8 cellular contexts compared by ENCODE assay signal in genomic region chr11:3341298-3341697, GRCh38. TPM values are rescaled to one million over a fixed set of nuclear protein-coding genes. Genes with fewer than 3 reads are reported as not detected.
DNase-seq lines count a peak whose midpoint lies in the region; ATAC-seq and TF ChIP-seq lines count a peak whose summit lies in the region.

No MANE protein-coding gene starts in this region.

- H3K9me3 Mint-ChIP-seq in HFFc6 = peaks cover 16% of the 10 kb centered on the region

- peaks cover 24% of the 10 kb centered on the region; the same call in 1 of the 2 replicates for H3K36me3 Mint-ChIP-seq in HFFc6 (ENCODE audit: low read depth)

- ATAC-seq in GM19467 (IDR thresholded peaks at IDR 0.05; ENCODE audit: unreplicated experiment) = no peak

- peak; percentile 61 for TF ChIP-seq CTCF in C4-2B (conservative IDR thresholded peaks at IDR 0.05)
- peak; percentile 83 for TF ChIP-seq CTCF in HFFc6 (IDR thresholded peaks at IDR 0.05)
- peak; percentile 35 for TF ChIP-seq CTCF in astrocyte of the cerebellum (IDR thresholded peaks at IDR 0.05; ENCODE audit: low read depth, low read length, missing control alignments)

- H3K4me1 Mint-ChIP-seq in HFFc6 (ENCODE audit: low read depth) = peaks cover 41% of the 10 kb centered on the region

- H3K27ac Mint-ChIP-seq in HFFc6 = peak overlapping the region; percentile 13; the same call in 1 of the 2 replicates

- no peak overlapping the region for H3K27ac ChIP-seq in C4-2B

- DNase-seq in HFFc6 (peak; percentile 27), T-helper 2 cell (peak; percentile 15 to 57 (median 41)), astrocyte of the cerebellum (ENCODE audit: low read depth) (no peak), left kidney (ENCODE audit: low read depth, low spot score) (peak; percentile 75), A172 (ENCODE audit: low spot score) (no peak)
- DNase-seq in stimulated activated CD4-positive, alpha-beta T cell treated with anti-CD3 and anti-CD28 coated beads, TNF-alpha, amount 100 ng/mL, for 1 hour (ENCODE audit: low read depth in 3 of 3, low spot score in 1 of 3) = peak; percentile 9 to 62 (median 16)

- in situ Hi-C loops in astrocyte of the cerebellum (cut with HindIII; ENCODE audit: low sequenced_read_pairs) = no loop called here

- no peak overlapping the region for H3K4me3 Mint-ChIP-seq in HFFc6

- H3K27me3 Mint-ChIP-seq in HFFc6 (ENCODE audit: insufficient read depth) = peaks cover 19% of the 10 kb centered on the region

- H3K4me3 ChIP-seq in astrocyte of the cerebellum (ENCODE audit: low read depth, low read length) = no peak overlapping the region

RNA-seq across cellular contexts. Expression of gene ZNF195, which starts 37.6 kb away (rescaled TPM):
- 10 to 100 TPM; 16.9 to 22.4 (median 18.4) TPM for total RNA-seq in HFFc6 (2021; fragmentation: NEBNext Ultra II Directional; extraction: Animal tissue kit (Norgen Biotek cat#: 25700))
- 28.7 and 43.2 TPM in 2 replicates for total RNA-seq in A172 (2014; rRNA removed; shearing (Covaris generic))

Comparison
In these comparisons a context has a peak if more than half of its experiments do, and no peak if none do; other contexts are left out.
1. DNase-seq: peak in HFFc6 (single experiment), T-helper 2 cell (5 of 5), left kidney (single experiment) and stimulated activated CD4-positive, alpha-beta T cell treated with anti-CD3 and anti-CD28 coated beads, TNF-alpha, amount 100 ng/mL, for 1 hour (3 of 3); none in astrocyte of the cerebellum (single experiment) and A172 (single experiment).
2. Peak in every context shown above with its lines, with median percentiles within 50 percentile points of each other: CTCF ChIP-seq.